In the genomic region with DNA sequence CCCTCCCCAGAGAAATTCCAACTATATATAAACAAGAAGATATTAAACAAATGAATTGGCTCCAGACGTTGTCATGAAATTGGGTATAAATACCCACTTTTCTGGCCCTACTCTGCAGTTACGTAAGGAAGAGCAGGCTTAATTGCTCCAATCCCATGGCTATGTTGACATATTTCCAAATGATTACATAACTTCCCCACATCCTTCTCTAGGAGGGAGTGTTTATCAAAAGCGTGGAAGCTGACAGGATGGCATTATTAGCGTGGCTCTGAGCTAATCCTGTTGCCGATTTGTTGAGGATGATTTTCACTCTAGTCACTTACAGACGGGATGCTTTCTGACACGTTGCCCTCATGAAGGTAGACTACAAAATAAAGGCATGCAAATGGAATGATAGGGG, we compare ENCODE assay signal across 1 cellular context.
TF ChIP-seq lines count a peak whose summit lies in the region.

No MANE protein-coding gene starts in this region.

TF ChIP-seq in HepG2, 621 proteins besides CTCF, POLR2A, EP300 and RAD21 (continued from another document):
- TF ChIP-seq, protein P1, sequence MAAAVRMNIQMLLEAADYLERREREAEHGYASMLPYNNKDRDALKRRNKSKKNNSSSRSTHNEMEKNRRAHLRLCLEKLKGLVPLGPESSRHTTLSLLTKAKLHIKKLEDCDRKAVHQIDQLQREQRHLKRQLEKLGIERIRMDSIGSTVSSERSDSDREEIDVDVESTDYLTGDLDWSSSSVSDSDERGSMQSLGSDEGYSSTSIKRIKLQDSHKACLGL (CRISPR knock-in tag; IDR thresholded peaks at IDR 0.05) = no peak
- TF ChIP-seq, protein P2, sequence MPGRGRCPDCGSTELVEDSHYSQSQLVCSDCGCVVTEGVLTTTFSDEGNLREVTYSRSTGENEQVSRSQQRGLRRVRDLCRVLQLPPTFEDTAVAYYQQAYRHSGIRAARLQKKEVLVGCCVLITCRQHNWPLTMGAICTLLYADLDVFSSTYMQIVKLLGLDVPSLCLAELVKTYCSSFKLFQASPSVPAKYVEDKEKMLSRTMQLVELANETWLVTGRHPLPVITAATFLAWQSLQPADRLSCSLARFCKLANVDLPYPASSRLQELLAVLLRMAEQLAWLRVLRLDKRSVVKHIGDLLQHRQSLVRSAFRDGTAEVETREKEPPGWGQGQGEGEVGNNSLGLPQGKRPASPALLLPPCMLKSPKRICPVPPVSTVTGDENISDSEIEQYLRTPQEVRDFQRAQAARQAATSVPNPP (CRISPR knock-in tag; IDR thresholded peaks at IDR 0.05) = no peak
- no peak for TF ChIP-seq SMYD3 (CRISPR knock-in tag; IDR thresholded peaks at IDR 0.05)
